In the genomic region with DNA sequence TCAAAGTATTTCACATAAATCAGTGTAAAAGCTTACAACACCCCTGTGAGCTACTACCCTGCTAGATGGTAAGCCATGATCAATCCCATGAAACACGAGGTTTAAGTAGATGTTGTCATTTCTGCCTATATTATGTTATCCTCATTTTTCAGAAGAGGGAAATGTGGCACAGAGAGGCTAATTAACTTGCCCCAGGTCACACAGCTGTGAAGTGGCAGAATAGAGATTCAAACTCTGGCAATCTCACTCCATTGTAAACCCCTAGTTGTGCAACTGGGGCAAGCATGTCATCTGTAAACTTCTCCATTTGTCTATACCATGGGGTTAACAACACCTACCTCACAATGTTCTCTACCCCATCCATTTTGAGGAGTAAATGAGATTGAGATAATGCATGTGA, we compare ENCODE assay signal across 28 cellular contexts.
"Had no signal": no experiment of that assay in that cellular context is flagged by ENCODE, and none has a peak within 500 bp of the region (broad histone marks: within the 10 kb centered on the region; RNA-seq: fewer than 3 reads in every experiment).

No MANE protein-coding gene starts in this region.

- H3K27me3 Mint-ChIP-seq: dendritic cell treated with granulocyte-macrophage colony-stimulating factor and Interleukin-4, amounts not matched to agents 40 ng/mL and 50 ng/mL, for 4 days; effector memory CD8-positive, alpha-beta T cell had no signal

- H3K27me3 ChIP-seq: colonic mucosa, dorsolateral prefrontal cortex, esophagus muscularis mucosa, esophagus squamous epithelium, foreskin keratinocyte, gastrocnemius medialis, gastroesophageal sphincter, heart left ventricle, heart right ventricle had no signal

- H3K9me3 ChIP-seq: colonic mucosa, esophagus muscularis mucosa, esophagus squamous epithelium, gastrocnemius medialis, gastroesophageal sphincter, heart left ventricle, heart right ventricle had no signal

- H3K36me3 ChIP-seq: colonic mucosa, esophagus muscularis mucosa, gastrocnemius medialis had no signal

- H3K27ac Mint-ChIP-seq: dendritic cell treated with granulocyte-macrophage colony-stimulating factor and Interleukin-4, amounts not matched to agents 40 ng/mL and 50 ng/mL, for 4 days; effector memory CD8-positive, alpha-beta T cell; endodermal cell had no signal

- DNase-seq: colonic mucosa; cortex of kidney; dermis blood vessel endothelial cell; dorsolateral prefrontal cortex; effector CD4-positive, alpha-beta T cell; effector CD8-positive, alpha-beta T cell; effector memory CD4-positive, alpha-beta T cell; effector memory CD8-positive, alpha-beta T cell; endodermal cell; erythroblast; esophagus squamous epithelium; foreskin fibroblast; foreskin keratinocyte; foreskin melanocyte; gastrocnemius medialis; glutamatergic neuron; heart left ventricle; heart right ventricle had no signal

- FAIRE-seq: colon, endometrium, endothelial cell of umbilical vein, frontal cortex had no signal

- H3K27ac ChIP-seq: colonic mucosa, coronary artery, dorsolateral prefrontal cortex, epithelial cell of prostate, esophagus muscularis mucosa, esophagus squamous epithelium, foreskin keratinocyte, gastrocnemius medialis, gastroesophageal sphincter, heart left ventricle, heart right ventricle had no signal

- H3K4me3 ChIP-seq: colonic mucosa, coronary artery, dorsolateral prefrontal cortex, esophagus muscularis mucosa, esophagus squamous epithelium, gastrocnemius medialis, gastroesophageal sphincter, heart left ventricle, heart right ventricle had no signal

- H3K4me1 ChIP-seq: colonic mucosa, foreskin keratinocyte had no signal

- ATAC-seq: effector memory CD8-positive, alpha-beta T cell; esophagus mucosa; foreskin keratinocyte; gastrocnemius medialis; gastroesophageal sphincter; heart left ventricle; heart right ventricle had no signal

- H3K9me3 Mint-ChIP-seq: dendritic cell treated with granulocyte-macrophage colony-stimulating factor and Interleukin-4, amounts not matched to agents 40 ng/mL and 50 ng/mL, for 4 days; effector memory CD8-positive, alpha-beta T cell; endodermal cell had no signal

- H3K4me3 Mint-ChIP-seq: dendritic cell treated with granulocyte-macrophage colony-stimulating factor and Interleukin-4, amounts not matched to agents 40 ng/mL and 50 ng/mL, for 4 days; effector memory CD8-positive, alpha-beta T cell; endodermal cell had no signal
